8 cellular contexts compared by ENCODE assay signal in genomic region chr14:24425704-24426103, GRCh38. TPM values are rescaled to one million over a fixed set of nuclear protein-coding genes. Genes with fewer than 3 reads are reported as not detected.
DNase-seq lines count a peak whose midpoint lies in the region; ATAC-seq, FAIRE-seq and TF ChIP-seq lines count a peak whose summit lies in the region.
"Had no signal": no experiment of that assay in that cellular context is flagged by ENCODE, and none has a peak within 500 bp of the region (broad histone marks: within the 10 kb centered on the region; RNA-seq: fewer than 3 reads in every experiment).

No MANE protein-coding gene starts in this region.

- H3K9me3 ChIP-seq in BLaER1: no peaks in the 10 kb centered on the region
- H3K9me3 ChIP-seq in kidney (ENCODE audit: control insufficient read depth in 1 of 2, low read length in 2 of 2): no peaks in the 10 kb centered on the region
- H3K9me3 ChIP-seq: testis had no signal

- peak overlapping the region; percentile 58 for H3K4me2 ChIP-seq in BLaER1

- intact Hi-C loops in kidney (cut with DNase I): loop anchor here (10.0 kb wide), 1 partner anchor 51 kb away; no protein-coding TSS in a partner anchor

- H3K27me3 ChIP-seq in BLaER1: 0 out of 2 replicates have a peak, but pooled peaks cover 5% of the 10 kb centered on the region
- H3K27me3 ChIP-seq: testis had no signal

- H3K9ac ChIP-seq in BLaER1 (no peak overlapping the region), kidney (ENCODE audit: low read length in 2 of 2) (no peak overlapping the region)

- H4K20me1 ChIP-seq in BLaER1: peaks cover 3% of the 10 kb centered on the region; the same call in 1 of the 2 replicates

- H3K27ac ChIP-seq in BLaER1 (no peak overlapping the region), kidney (ENCODE audit: low read depth in 2 of 2, low read length in 2 of 2) (no peak overlapping the region)

- H3K4me3 ChIP-seq in BLaER1 (no peak overlapping the region), kidney (ENCODE audit: low read length in 2 of 2) (no peak overlapping the region)
- H3K4me3 ChIP-seq: testis had no signal

- H3K36me3 ChIP-seq in BLaER1 (no peaks in the 10 kb centered on the region), kidney (ENCODE audit: control insufficient read depth in 1 of 2, insufficient read depth in 2 of 2, low read length in 2 of 2) (no peaks in the 10 kb centered on the region)

- DNase-seq in NCI-H2171 (lab: John Stamatoyannopoulos, UW) (peak; percentile 30), fibroblast of peridontal ligament (ENCODE audit: extremely low read depth) (peak; percentile 79), NCI-H2029 (lab: John Stamatoyannopoulos, UW) (no peak), kidney (no peak)
- DNase-seq: occipital lobe, testis had no signal

- TF ChIP-seq CTCF in kidney (IDR thresholded peaks at IDR 0.05; ENCODE audit: borderline replicate concordance, extremely low read depth, insufficient read depth): no peak

- peaks cover 78% of the 10 kb centered on the region for H3K4me1 ChIP-seq in BLaER1
- H3K4me1 ChIP-seq in kidney (ENCODE audit: control insufficient read depth in 1 of 2, insufficient read depth in 1 of 2, low read depth in 1 of 2, low read length in 2 of 2): peaks cover 6 to 14% of the 10 kb centered on the region in 2 donors

- no peak for ATAC-seq in esophagus mucosa

- no peak for FAIRE-seq in kidney (lab: Jason Lieb, UNC)

RNA-seq across cellular contexts. Expression of gene CBLN3, which starts 3.8 kb away (rescaled TPM):
- total RNA-seq in esophagus mucosa (0.44 TPM), kidney (1.3 TPM)
- polyA plus RNA-seq in kidney (ENCODE audit: insufficient read depth, low read depth, low replicate concordance): 2.6 TPM

RNA-seq across cellular contexts. Expression of gene KHNYN, which starts 4.0 kb away (rescaled TPM):
- 32.0 TPM for total RNA-seq in esophagus mucosa
- 53.9 TPM for total RNA-seq in kidney
- polyA plus RNA-seq in kidney (ENCODE audit: insufficient read depth, low read depth, low replicate concordance): 9.7 TPM

RNA-seq across cellular contexts. Expression of gene SDR39U1, which starts 16.9 kb away (rescaled TPM):
- 23.8 TPM for total RNA-seq in esophagus mucosa
- 62.3 TPM for total RNA-seq in kidney
- 97.8 TPM for polyA plus RNA-seq in kidney (ENCODE audit: insufficient read depth, low read depth, low replicate concordance)

RNA-seq across cellular contexts. Expression of gene NYNRIN, which starts 26.9 kb away (rescaled TPM):
- total RNA-seq in esophagus mucosa: 6.1 TPM
- total RNA-seq in kidney: 12.1 TPM
- polyA plus RNA-seq in kidney (ENCODE audit: insufficient read depth, low read depth, low replicate concordance): 4.4 TPM

RNA-seq across cellular contexts. Expression of gene NFATC4, which starts 57.7 kb away (rescaled TPM):
- 3.4 TPM for total RNA-seq in esophagus mucosa
- 45.3 TPM for total RNA-seq in kidney
- 38.9 TPM for polyA plus RNA-seq in kidney (ENCODE audit: insufficient read depth, low read depth, low replicate concordance)

Comparison
In these comparisons a context has a peak if more than half of its experiments do, and no peak if none do; other contexts are left out.
1. DNase-seq: peak in NCI-H2171 (single experiment) and fibroblast of peridontal ligament (single experiment); none in NCI-H2029 (single experiment) and kidney (single experiment).